Comparison of ENCODE assay signal across 9 cellular contexts in the genomic region with DNA sequence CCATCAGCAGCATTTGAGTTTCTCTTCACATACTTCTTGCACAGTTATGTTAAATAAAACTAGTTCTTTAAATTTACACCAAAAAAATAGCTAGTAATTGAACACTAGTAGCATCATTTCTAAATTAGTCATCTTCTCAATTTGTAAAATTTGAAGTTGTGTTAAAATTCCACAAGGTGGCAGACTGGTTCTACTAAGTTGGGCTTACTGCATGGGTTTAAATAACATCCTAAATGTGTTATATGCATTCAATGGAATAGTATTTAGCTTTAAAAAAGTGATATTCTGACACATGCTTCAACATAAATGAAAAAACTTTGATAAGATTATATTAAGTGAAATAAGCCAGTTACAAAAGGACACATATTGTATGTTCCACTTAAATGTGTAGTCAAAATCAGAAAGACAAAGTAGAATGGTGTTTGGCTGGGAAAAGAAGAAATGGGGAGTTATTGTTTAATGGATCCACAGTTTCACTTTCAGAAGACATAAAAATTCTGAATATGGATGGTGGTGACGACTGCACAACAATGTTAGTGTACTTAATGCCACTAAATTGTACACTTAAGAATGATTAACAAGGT. TPM values are rescaled to one million over a fixed set of nuclear protein-coding genes. Genes with fewer than 3 reads are reported as not detected.
DNase-seq lines count a peak whose midpoint lies in the region; ATAC-seq and TF ChIP-seq lines count a peak whose summit lies in the region.
"Had no signal": no experiment of that assay in that cellular context is flagged by ENCODE, and none has a peak within 500 bp of the region (broad histone marks: within the 10 kb centered on the region; RNA-seq: fewer than 3 reads in every experiment).

No MANE protein-coding gene starts in this region.

- no peaks in the 10 kb centered on the region for H3K79me2 ChIP-seq in DND-41 (ENCODE audit: insufficient read depth, low read length)
- no peaks in the 10 kb centered on the region for H3K79me2 ChIP-seq in OCI-LY1 (ENCODE audit: insufficient read depth, low read length)

- DNase-seq in DND-41, result no peak
- DNase-seq in HT-29 (ENCODE audit: low spot score), result peak; percentile 36
- peak; percentile 64 to 82 for DNase-seq in dermis microvascular lymphatic vessel endothelial cell (ENCODE audit: low read depth in 2 of 2)
- peak; percentile 31 for DNase-seq in midbrain (lab: John Stamatoyannopoulos, UW)
- no peak for DNase-seq in retina
- DNase-seq: T-cell had no signal

- ATAC-seq in DND-41 (ENCODE audit: insufficient read depth, low read depth) (no peak; the same call in 2 of the 3 replicates), HG02852 (IDR thresholded peaks at IDR 0.05; ENCODE audit: unreplicated experiment) (no peak), GM21576 (IDR thresholded peaks at IDR 0.05; ENCODE audit: unreplicated experiment) (no peak)

- H3K27ac ChIP-seq in DND-41 (ENCODE audit: low read length) (no peak overlapping the region), OCI-LY1 (ENCODE audit: low read depth, low read length, poor library complexity, severe bottlenecking) (no peak overlapping the region)

- H3K4me3 ChIP-seq in DND-41 (ENCODE audit: low read depth in 1 of 2, low read length in 2 of 2) (no peak overlapping the region), OCI-LY1 (ENCODE audit: low read depth, low read length, poor library complexity, severe bottlenecking) (no peak overlapping the region)

- no peak overlapping the region for H3K9ac ChIP-seq in DND-41 (ENCODE audit: low read depth, low read length)
- no peak overlapping the region for H3K9ac ChIP-seq in OCI-LY1 (ENCODE audit: low read length)

- no peaks in the 10 kb centered on the region for H3K27me3 ChIP-seq in DND-41 (ENCODE audit: insufficient read depth, low read length, poor library complexity)
- H3K27me3 ChIP-seq in OCI-LY1 (ENCODE audit: insufficient read depth, low read length), result no peaks in the 10 kb centered on the region

- H3K9me3 ChIP-seq in DND-41 (ENCODE audit: insufficient read depth, low read length, severe bottlenecking) (no peaks in the 10 kb centered on the region), OCI-LY1 (ENCODE audit: low read length) (no peaks in the 10 kb centered on the region)

- H3F3A ChIP-seq in OCI-LY1 (ENCODE audit: insufficient read depth, low read length), result no peaks in the 10 kb centered on the region

- H4K20me1 ChIP-seq in DND-41 (ENCODE audit: insufficient read depth, low read length) (no peaks in the 10 kb centered on the region), OCI-LY1 (ENCODE audit: insufficient read depth, low read length) (no peaks in the 10 kb centered on the region)

- H2AFZ ChIP-seq in DND-41 (ENCODE audit: low read depth, low read length) (no peak overlapping the region), OCI-LY1 (ENCODE audit: low read length) (no peak overlapping the region)

- H3K4me1 ChIP-seq in DND-41 (ENCODE audit: insufficient read depth, low read length) (no peaks in the 10 kb centered on the region), OCI-LY1 (ENCODE audit: insufficient read depth, low read length, severe bottlenecking) (no peaks in the 10 kb centered on the region)

- H3K36me3 ChIP-seq in DND-41 (ENCODE audit: insufficient read depth, low read length) (no peaks in the 10 kb centered on the region), OCI-LY1 (ENCODE audit: insufficient read depth, low read length) (no peaks in the 10 kb centered on the region)

- peak; percentile 67 for TF ChIP-seq CTCF in DND-41 (IDR thresholded peaks at IDR 0.05; ENCODE audit: borderline replicate concordance, extremely low read depth, low read length, poor library complexity, severe bottlenecking)
- peak; percentile 73 for TF ChIP-seq CTCF in OCI-LY1 (IDR thresholded peaks at IDR 0.05; ENCODE audit: low read length)

- H3K9me2 ChIP-seq in OCI-LY1 (ENCODE audit: low read depth, low read length), result no peaks in the 10 kb centered on the region

- H3K4me2 ChIP-seq in DND-41 (ENCODE audit: insufficient read depth, low read length) (no peak overlapping the region), OCI-LY1 (ENCODE audit: low read length) (no peak overlapping the region)

RNA-seq across cellular contexts. Expression of a gene that starts 28.7 kb away (rescaled TPM):
- 33.9 and 35.3 TPM in 2 replicates for total RNA-seq in HT-29 (2014; rRNA removed; shearing (Covaris generic))
- 34.4 and 34.5 TPM in 2 replicates for total RNA-seq in dermis microvascular lymphatic vessel endothelial cell

RNA-seq across cellular contexts. Expression of a gene that starts 33.1 kb away (rescaled TPM):
- total RNA-seq in HT-29 (2014; rRNA removed; shearing (Covaris generic)), result 24.8 and 26.0 TPM in 2 replicates
- 14.0 and 19.8 TPM in 2 replicates for total RNA-seq in dermis microvascular lymphatic vessel endothelial cell

RNA-seq across cellular contexts. Expression of a gene that starts 33.7 kb away (rescaled TPM):
- 42.4 and 75.2 TPM in 2 replicates for total RNA-seq in HT-29 (2014; rRNA removed; shearing (Covaris generic))
- total RNA-seq in dermis microvascular lymphatic vessel endothelial cell, result 73.2 and 152 TPM in 2 replicates

Comparison
In these comparisons a context has a peak if more than half of its experiments do, and no peak if none do; other contexts are left out.
1. DNase-seq: peak in HT-29 (single experiment), dermis microvascular lymphatic vessel endothelial cell (2 of 2) and midbrain (single experiment); none in DND-41 (single experiment) and retina (single experiment).